In the genomic region with DNA sequence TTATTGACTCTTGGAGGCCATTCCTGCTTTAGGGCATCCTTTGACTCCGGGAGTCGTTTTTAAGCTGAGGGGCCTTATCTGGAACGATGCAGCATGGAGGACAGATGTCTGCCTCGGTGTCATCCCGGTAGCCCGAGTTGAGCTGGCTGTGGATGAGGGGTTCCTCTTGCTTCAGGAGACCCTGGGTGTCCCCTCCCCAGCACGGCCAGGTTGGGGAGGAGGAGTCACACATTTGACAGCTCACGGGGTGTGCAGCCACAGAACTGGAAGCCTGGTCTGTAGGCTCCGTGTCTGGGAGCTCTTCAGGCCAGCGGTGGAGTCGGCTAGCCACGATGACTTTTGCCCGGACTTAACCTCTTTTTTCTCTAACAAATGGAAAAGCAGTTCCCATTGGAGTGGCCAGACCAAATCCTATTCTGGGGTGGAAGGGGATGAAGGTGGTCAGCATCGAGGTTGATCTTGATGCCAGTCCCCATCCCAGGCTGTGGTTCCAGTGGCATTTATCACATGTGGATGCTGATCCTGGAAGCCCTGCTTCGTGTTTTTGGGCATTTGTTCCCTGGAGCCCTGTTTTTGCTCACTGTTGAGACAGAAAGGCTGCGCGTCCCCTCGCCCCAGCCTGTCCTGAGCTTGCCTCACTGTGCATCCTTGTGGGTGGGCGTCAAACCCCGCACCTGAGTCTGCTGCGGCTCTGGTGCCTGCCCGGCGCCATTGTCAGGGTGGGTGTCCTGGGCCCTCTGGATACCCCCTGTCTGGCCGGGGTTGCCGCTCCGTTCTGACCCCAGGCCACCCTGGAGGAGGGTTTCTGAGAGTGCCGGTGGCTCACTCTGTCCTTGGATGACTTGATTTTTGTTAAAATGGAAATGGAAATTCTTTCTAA, we compare ENCODE assay signal across 22 cellular contexts. TPM values are rescaled to one million over a fixed set of nuclear protein-coding genes. Genes with fewer than 3 reads are reported as not detected.
A peak's percentile ranks its signal among the peaks of the same experiment; 100 is the strongest.
DNase-seq lines count a peak whose midpoint lies in the region; ATAC-seq and TF ChIP-seq lines count a peak whose summit lies in the region.
"Had no signal": no experiment of that assay in that cellular context is flagged by ENCODE, and none has a peak within 500 bp of the region (broad histone marks: within the 10 kb centered on the region; RNA-seq: fewer than 3 reads in every experiment).

No MANE protein-coding gene starts in this region.

- no peaks in the 10 kb centered on the region for H3K27me3 ChIP-seq in Peyer's patch
- no peaks in the 10 kb centered on the region for H3K27me3 ChIP-seq in endodermal cell (ENCODE audit: control insufficient read depth, insufficient read depth, low read length, poor library complexity, severe bottlenecking)
- H3K27me3 ChIP-seq: brain microvascular endothelial cell, esophagus muscularis mucosa had no signal

- peaks cover 69% of the 10 kb centered on the region for H3K36me3 Mint-ChIP-seq in endodermal cell (ENCODE audit: low read depth)

- intact Hi-C loops in sciatic nerve (cut with DNase I): no loop called here

- H3K9ac ChIP-seq in endodermal cell (ENCODE audit: extremely low read depth, low read length, poor library complexity, severe bottlenecking): no peak overlapping the region

- TF ChIP-seq POLR2A in Peyer's patch (IDR thresholded peaks at IDR 0.05): no peak

- no peak for ATAC-seq in sciatic nerve
- ATAC-seq: effector memory CD8-positive, alpha-beta T cell; SK-N-SH treated with all-trans-retinoic acid at 6 μM for 48 hours had no signal

- DNase-seq in 8988T (peak; percentile 8), Peyer's patch (peak in 2 of 3 donors; percentile 31 to 40), endodermal cell (peak; percentile 20), sciatic nerve (ENCODE audit: low spot score) (peak; percentile 45), NCI-H2196 treated with DMSO at 0.1 percent for 48 hours (lab: John Stamatoyannopoulos, UW; ENCODE audit: unreplicated experiment) (no peak), DMS114 treated with DMSO at 0.1 percent for 48 hours (lab: John Stamatoyannopoulos, UW; ENCODE audit: unreplicated experiment) (no peak)
- DNase-seq in stimulated activated CD4-positive, alpha-beta T cell treated with anti-CD3 and anti-CD28 coated beads, Interleukin-2, amount 100 ng/mL, for 24 hours: no peak
- DNase-seq: activated CD4-positive, alpha-beta T cell treated with anti-CD3 and anti-CD28 coated beads, Interleukin-2, amount 10 ng/mL, durations not matched to agents 7 days and 5 days; activated gamma-delta T cell treated with Interleukin-2 at 50 U/mL for 16 hours; brain microvascular endothelial cell; effector memory CD8-positive, alpha-beta T cell; foreskin melanocyte; left ventricle myocardium superior; NCI-H1092 treated with DMSO at 0.1 percent for 48 hours; NCI-H2029 treated with DMSO at 0.1 percent for 48 hours; NCI-H345; NCI-H774 had no signal

- H3K27ac ChIP-seq in Peyer's patch (no peak overlapping the region), endodermal cell (ENCODE audit: low read depth, low read length) (no peak overlapping the region)
- H3K27ac ChIP-seq: brain microvascular endothelial cell, C4-2B, esophagus muscularis mucosa, VCaP had no signal

- no peaks in the 10 kb centered on the region for H3K4me1 Mint-ChIP-seq in endodermal cell
- H3K4me1 Mint-ChIP-seq: nephron had no signal

- H3K36me3 ChIP-seq in Peyer's patch (peaks cover 0 to 26% (median 0%) of the 10 kb centered on the region in 3 donors), endodermal cell (ENCODE audit: control insufficient read depth, insufficient read depth, low read length) (peaks cover 66% of the 10 kb centered on the region)

- H3K4me3 ChIP-seq in Peyer's patch (no peak overlapping the region), endodermal cell (ENCODE audit: low read length) (no peak overlapping the region)
- H3K4me3 ChIP-seq: esophagus muscularis mucosa had no signal

- H3K4me1 ChIP-seq in Peyer's patch (no peaks in the 10 kb centered on the region), endodermal cell (ENCODE audit: control insufficient read depth, insufficient read depth, low read length) (no peaks in the 10 kb centered on the region)
- H3K4me1 ChIP-seq: esophagus muscularis mucosa had no signal

- H3K27me3 Mint-ChIP-seq in endodermal cell (ENCODE audit: insufficient read depth): no peaks in the 10 kb centered on the region
- H3K27me3 Mint-ChIP-seq: activated CD4-positive, alpha-beta T cell treated with anti-CD3 and anti-CD28 coated beads, Interleukin-2, amount 10 ng/mL, durations not matched to agents 7 days and 5 days; effector memory CD8-positive, alpha-beta T cell had no signal

- no peak for TF ChIP-seq CTCF in Peyer's patch (IDR thresholded peaks at IDR 0.05)
- no peak for TF ChIP-seq CTCF in endodermal cell (conservative IDR thresholded peaks at IDR 0.05)

- no peak overlapping the region for H3K27ac Mint-ChIP-seq in endodermal cell
- H3K27ac Mint-ChIP-seq: activated CD4-positive, alpha-beta T cell treated with anti-CD3 and anti-CD28 coated beads, Interleukin-2, amount 10 ng/mL, durations not matched to agents 7 days and 5 days; effector memory CD8-positive, alpha-beta T cell; nephron had no signal

- WGBS in endodermal cell (ENCODE audit: insufficient coverage in 1 of 2, insufficient read length in 1 of 2), 2 experiments: 95 to 98% methylated on average over 8 to 27 of the region's 27 CpGs

- H3K9me3 ChIP-seq in Peyer's patch (no peaks in the 10 kb centered on the region), endodermal cell (ENCODE audit: control insufficient read depth, low read length) (no peaks in the 10 kb centered on the region)
- H3K9me3 ChIP-seq: esophagus muscularis mucosa had no signal

- no peak overlapping the region for H3K4me3 Mint-ChIP-seq in endodermal cell
- H3K4me3 Mint-ChIP-seq: activated CD4-positive, alpha-beta T cell treated with anti-CD3 and anti-CD28 coated beads, Interleukin-2, amount 10 ng/mL, durations not matched to agents 7 days and 5 days; effector memory CD8-positive, alpha-beta T cell; nephron had no signal

- peaks cover 3% of the 10 kb centered on the region for H3K9me3 Mint-ChIP-seq in endodermal cell
- H3K9me3 Mint-ChIP-seq: activated CD4-positive, alpha-beta T cell treated with anti-CD3 and anti-CD28 coated beads, Interleukin-2, amount 10 ng/mL, durations not matched to agents 7 days and 5 days; effector memory CD8-positive, alpha-beta T cell had no signal

RNA-seq across cellular contexts. Expression of gene TFDP1, which starts 12.0 kb away (rescaled TPM):
- 10 to 100 TPM; 37.0 to 75.1 (median 48.0) TPM for total RNA-seq in Peyer's patch
- 10 to 100 TPM; 74.8 to 76.1 TPM for total RNA-seq in endodermal cell
- 84.3 TPM for polyA plus RNA-seq in endodermal cell (2013, experiment 1 of 2)
- polyA plus RNA-seq in endodermal cell (2013, experiment 2 of 2): 82.9 TPM
- 36.1 TPM for total RNA-seq in sciatic nerve

Comparison
In these comparisons a context has a peak if more than half of its experiments do, and no peak if none do; other contexts are left out.
1. DNase-seq: peak in 8988T (single experiment), Peyer's patch (2 of 3), endodermal cell (single experiment) and sciatic nerve (single experiment); none in NCI-H2196 treated with DMSO at 0.1 percent for 48 hours (single experiment), DMS114 treated with DMSO at 0.1 percent for 48 hours (single experiment) and stimulated activated CD4-positive, alpha-beta T cell treated with anti-CD3 and anti-CD28 coated beads, Interleukin-2, amount 100 ng/mL, for 24 hours (0 of 2).